ENCODE assay signal across 13 cellular contexts in genomic region chr1:107273515-107273914, GRCh38.
"Had no signal": no experiment of that assay in that cellular context is flagged by ENCODE, and none has a peak within 500 bp of the region (broad histone marks: within the 10 kb centered on the region; RNA-seq: fewer than 3 reads in every experiment).

No MANE protein-coding gene starts in this region.

- H3K4me3 Mint-ChIP-seq: activated naive CD4-positive, alpha-beta T cell treated with anti-CD3 and anti-CD28 coated beads, Interleukin-2, amount 50 U/mL, for 24 hours; T-helper 17 cell had no signal

- H3K27ac Mint-ChIP-seq: activated naive CD4-positive, alpha-beta T cell treated with anti-CD3 and anti-CD28 coated beads, Interleukin-2, amount 50 U/mL, for 24 hours; T-helper 17 cell had no signal

- H3K27ac ChIP-seq: dorsolateral prefrontal cortex, esophagus muscularis mucosa, heart left ventricle, suprapubic skin, upper lobe of left lung had no signal

- H3K4me1 Mint-ChIP-seq: activated naive CD4-positive, alpha-beta T cell treated with anti-CD3 and anti-CD28 coated beads, Interleukin-2, amount 50 U/mL, for 24 hours had no signal

- H3K27me3 ChIP-seq: dorsolateral prefrontal cortex, esophagus muscularis mucosa, heart left ventricle, suprapubic skin, upper lobe of left lung had no signal

- H3K36me3 Mint-ChIP-seq: activated naive CD4-positive, alpha-beta T cell treated with anti-CD3 and anti-CD28 coated beads, Interleukin-2, amount 50 U/mL, for 24 hours had no signal

- DNase-seq: activated T-cell treated with anti-CD3 and anti-CD28 coated beads, Interleukin-2, amount 50 U/mL, for 1 hour; amniotic stem cell; dorsolateral prefrontal cortex; foreskin melanocyte; heart left ventricle; mesendoderm; stimulated activated CD4-positive, alpha-beta T cell treated with anti-CD3 and anti-CD28 coated beads, Interleukin-2, amount 100 ng/mL, for 48 hours; stimulated activated naive CD8-positive, alpha-beta T cell treated with anti-CD3 and anti-CD28 coated beads, Interleukin-15, Interleukin-2, amounts not matched to agents 100 U/mL and 50 U/mL, for 24 hours; T-helper 17 cell; upper lobe of left lung had no signal

- H3K4me1 ChIP-seq: esophagus muscularis mucosa, heart left ventricle, suprapubic skin had no signal

- H3K27me3 Mint-ChIP-seq: activated naive CD4-positive, alpha-beta T cell treated with anti-CD3 and anti-CD28 coated beads, Interleukin-2, amount 50 U/mL, for 24 hours; T-helper 17 cell had no signal

- H3K36me3 ChIP-seq: esophagus muscularis mucosa, heart left ventricle, suprapubic skin, upper lobe of left lung had no signal

- H3K9me3 ChIP-seq: esophagus muscularis mucosa, heart left ventricle, suprapubic skin, upper lobe of left lung had no signal

- H3K4me3 ChIP-seq: dorsolateral prefrontal cortex, esophagus muscularis mucosa, heart left ventricle, suprapubic skin, upper lobe of left lung had no signal
